Comparison of ENCODE assay signal across 8 cellular contexts in genomic region chr21:42340651-42341050, GRCh38. TPM values are rescaled to one million over a fixed set of nuclear protein-coding genes. Genes with fewer than 3 reads are reported as not detected.
"Had no signal": no experiment of that assay in that cellular context is flagged by ENCODE, and none has a peak within 500 bp of the region (broad histone marks: within the 10 kb centered on the region; RNA-seq: fewer than 3 reads in every experiment).

No MANE protein-coding gene starts in this region.

RNA-seq across cellular contexts. Expression of gene TFF2, which starts 10.1 kb away (rescaled TPM):
- total RNA-seq: HepG2, HT1080, K562, OCI-LY7, SJCRH30 had no signal
- polyA plus RNA-seq: IgD-negative memory B cell, K562 had no signal

RNA-seq across cellular contexts. Expression of gene TFF3, which starts 25.4 kb away (rescaled TPM):
- total RNA-seq: HT1080, OCI-LY7 had no signal
- polyA plus RNA-seq: IgD-negative memory B cell, K562 had no signal

RNA-seq across cellular contexts. Expression of gene TFF1, which starts 25.7 kb away (rescaled TPM):
- total RNA-seq: HT1080, M059J, OCI-LY7, SJCRH30 had no signal
- polyA plus RNA-seq: IgD-negative memory B cell, K562 had no signal

RNA-seq across cellular contexts. Expression of gene TMPRSS3, which starts 55.2 kb away (rescaled TPM):
- total RNA-seq: HT1080, K562, OCI-LY7, PC-3, SJCRH30 had no signal
- polyA plus RNA-seq: IgD-negative memory B cell had no signal
